Comparison of ENCODE assay signal across 11 cellular contexts in the genomic region with DNA sequence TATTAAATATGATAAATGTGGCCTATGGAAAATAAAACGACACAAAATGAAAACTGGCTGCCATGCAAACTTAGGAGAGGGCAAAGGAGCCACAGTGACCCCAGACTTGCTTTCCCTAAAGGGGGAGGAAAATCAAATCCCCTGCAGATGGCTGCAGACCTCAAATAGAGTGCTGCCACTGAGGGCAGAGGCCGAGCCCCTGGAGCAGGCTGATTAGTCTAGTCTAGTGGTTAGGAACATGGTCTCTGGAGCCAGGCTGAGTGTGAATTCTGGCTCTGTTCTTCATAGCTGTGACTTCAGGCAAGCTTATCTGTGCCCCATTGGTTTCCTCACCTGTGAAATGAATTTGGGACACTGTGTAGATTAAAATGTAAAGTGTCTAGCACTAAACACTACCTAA.
DNase-seq lines count a peak whose midpoint lies in the region; ATAC-seq and TF ChIP-seq lines count a peak whose summit lies in the region.
"Had no signal": no experiment of that assay in that cellular context is flagged by ENCODE, and none has a peak within 500 bp of the region (broad histone marks: within the 10 kb centered on the region; RNA-seq: fewer than 3 reads in every experiment).

No MANE protein-coding gene starts in this region.

- H4K20me1 ChIP-seq in DOHH2 (ENCODE audit: control insufficient read depth, insufficient read depth, low read depth, low read length) = no peaks in the 10 kb centered on the region

- peak overlapping the region; percentile 95 for H3K27ac ChIP-seq in DOHH2 (ENCODE audit: low read depth, low read length)
- H3K27ac ChIP-seq in esophagus (ENCODE audit: low read depth in 2 of 2, low read length in 1 of 2) = peak overlapping the region; percentile 44 to 59

- peak overlapping the region; percentile 86 for H3K4me3 ChIP-seq in DOHH2 (ENCODE audit: low read length)
- no peak overlapping the region for H3K4me3 ChIP-seq in esophagus (ENCODE audit: low read depth in 1 of 2, low read length in 2 of 2)
- H3K4me3 ChIP-seq: MG63 had no signal

- H3K36me3 Mint-ChIP-seq in T-helper 17 cell (ENCODE audit: low read depth) = peaks cover 3% of the 10 kb centered on the region
- H3K36me3 Mint-ChIP-seq in stimulated activated naive B cell treated with anti-CD40 and anti-IgM and Interleukin-4, amounts not matched to agents 10 μg/mL and 1 μg/mL and 100 μg/mL, for 72 hours = peaks cover 27 to 59% of the 10 kb centered on the region in 2 donors

- H3K4me1 ChIP-seq in DOHH2 (ENCODE audit: control insufficient read depth, low read length) (peaks cover 98% of the 10 kb centered on the region), esophagus (ENCODE audit: control insufficient read depth in 2 of 2, insufficient read depth in 2 of 2, low read length in 1 of 2) (peaks cover 10 to 21% of the 10 kb centered on the region in 2 donors)

- no peak for TF ChIP-seq CTCF in DOHH2 (IDR thresholded peaks at IDR 0.05; ENCODE audit: low read depth, low read length, poor library complexity, severe bottlenecking)

- no peaks in the 10 kb centered on the region for H3K9me3 ChIP-seq in DOHH2 (ENCODE audit: control insufficient read depth, insufficient read depth, low read length)
- no peaks in the 10 kb centered on the region for H3K9me3 ChIP-seq in T-helper 17 cell (ENCODE audit: control insufficient read depth, low read length, poor library complexity, severe bottlenecking)
- H3K9me3 ChIP-seq in esophagus (ENCODE audit: control insufficient read depth in 2 of 2, insufficient read depth in 1 of 2, low read depth in 1 of 2, low read length in 1 of 2) = no peaks in the 10 kb centered on the region
- H3K9me3 ChIP-seq: MG63 had no signal

- peaks cover 3% of the 10 kb centered on the region in 2 donors for H3K9me3 Mint-ChIP-seq in stimulated activated naive B cell treated with anti-CD40 and anti-IgM and Interleukin-4, amounts not matched to agents 10 μg/mL and 1 μg/mL and 100 μg/mL, for 72 hours
- H3K9me3 Mint-ChIP-seq: HFFc6 had no signal

- H3K79me2 ChIP-seq in DOHH2 (ENCODE audit: control insufficient read depth, low read length) = peaks cover 93% of the 10 kb centered on the region

- peak overlapping the region; percentile 100 for H3K27ac Mint-ChIP-seq in T-helper 17 cell
- H3K27ac Mint-ChIP-seq in stimulated activated naive B cell treated with anti-CD40 and anti-IgM and Interleukin-4, amounts not matched to agents 10 μg/mL and 1 μg/mL and 100 μg/mL, for 72 hours = peak overlapping the region; percentile 97
- H3K27ac Mint-ChIP-seq: HFFc6 had no signal

- 73 to 79% methylated on average over 2 of the region's 2 CpGs for WGBS in esophagus, 2 donors

- no peaks in the 10 kb centered on the region for H3K9me2 ChIP-seq in DOHH2 (replicated peaks; ENCODE audit: control insufficient read depth, low read length)

- no peaks in the 10 kb centered on the region for H3K27me3 Mint-ChIP-seq in T-helper 17 cell
- no peaks in the 10 kb centered on the region for H3K27me3 Mint-ChIP-seq in stimulated activated naive B cell treated with anti-CD40 and anti-IgM and Interleukin-4, amounts not matched to agents 10 μg/mL and 1 μg/mL and 100 μg/mL, for 72 hours

- peak overlapping the region; percentile 90 for H3K4me3 Mint-ChIP-seq in T-helper 17 cell
- H3K4me3 Mint-ChIP-seq in stimulated activated naive B cell treated with anti-CD40 and anti-IgM and Interleukin-4, amounts not matched to agents 10 μg/mL and 1 μg/mL and 100 μg/mL, for 72 hours = peak overlapping the region in 1 of 2 donors; percentile 87
- H3K4me3 Mint-ChIP-seq: HFFc6 had no signal

- peaks cover 83% of the 10 kb centered on the region for H3K4me1 Mint-ChIP-seq in T-helper 17 cell
- H3K4me1 Mint-ChIP-seq in stimulated activated naive B cell treated with anti-CD40 and anti-IgM and Interleukin-4, amounts not matched to agents 10 μg/mL and 1 μg/mL and 100 μg/mL, for 72 hours = peaks cover 75 to 96% of the 10 kb centered on the region in 2 donors

- peak overlapping the region; percentile 91 for H3K4me2 ChIP-seq in DOHH2 (ENCODE audit: low read length)

- H3K36me3 ChIP-seq in DOHH2 (ENCODE audit: control insufficient read depth, low read length) = peaks cover 57% of the 10 kb centered on the region
- H3K36me3 ChIP-seq in esophagus (ENCODE audit: control insufficient read depth in 2 of 2, insufficient read depth in 2 of 2, low read length in 1 of 2) = no peaks in the 10 kb centered on the region
- H3K36me3 ChIP-seq: MG63 had no signal

- peaks cover 64% of the 10 kb centered on the region for H3F3A ChIP-seq in DOHH2 (ENCODE audit: control insufficient read depth, insufficient read depth)

- DNase-seq in T-helper 17 cell (peak in 1 of 3 donors; percentile 6), NCI-H524 treated with DMSO at 0.1 percent for 48 hours (lab: John Stamatoyannopoulos, UW) (no peak), putamen (ENCODE audit: low spot score) (no peak)
- no peak for DNase-seq in stimulated activated naive B cell treated with anti-CD40 and anti-IgM and Interleukin-4, amounts not matched to agents 10 μg/mL and 1 μg/mL and 100 μg/mL, for 72 hours
- DNase-seq: activated CD4-positive, alpha-beta T cell treated with anti-CD3 and anti-CD28 coated beads for 1 hour; HFFc6; MG63; SHP77 treated with DMSO at 0.1 percent for 48 hours had no signal

- no peak for ATAC-seq in T-helper 17 cell
- ATAC-seq in stimulated activated naive B cell treated with anti-CD40 and anti-IgM and Interleukin-4, amounts not matched to agents 10 μg/mL and 1 μg/mL and 100 μg/mL, for 72 hours (replicated peaks) = no peak
- no peak for ATAC-seq in HG03521 (IDR thresholded peaks at IDR 0.05; ENCODE audit: unreplicated experiment)

- H3K27me3 ChIP-seq in DOHH2 (ENCODE audit: control insufficient read depth, low read length) = no peaks in the 10 kb centered on the region
- no peaks in the 10 kb centered on the region for H3K27me3 ChIP-seq in esophagus (ENCODE audit: control insufficient read depth in 1 of 2, insufficient read depth in 2 of 2, low read length in 2 of 2)
- H3K27me3 ChIP-seq: MG63 had no signal
